ENCODE assay signal across 25 cellular contexts in genomic region chr6:154266560-154267134, GRCh38.
DNase-seq lines count a peak whose midpoint lies in the region; ATAC-seq, FAIRE-seq and TF ChIP-seq lines count a peak whose summit lies in the region.
"Had no signal": no experiment of that assay in that cellular context is flagged by ENCODE, and none has a peak within 500 bp of the region (broad histone marks: within the 10 kb centered on the region; RNA-seq: fewer than 3 reads in every experiment).

No MANE protein-coding gene starts in this region.

- intact Hi-C loops in CD4-positive, alpha-beta T cell (cut with DNase I, micrococcal nuclease), result no loop called here
- intact Hi-C loops in CD4-positive, alpha-beta memory T cell (cut with micrococcal nuclease), result loop anchor here (2.0 to 5.0 kb wide), 2 partner anchors 16 to 34 kb away; no protein-coding TSS in a partner anchor
- intact Hi-C loops in pancreas (cut with DNase I), result no loop called here

- H3K27me3 Mint-ChIP-seq in CD4-positive, alpha-beta T cell, result no peaks in the 10 kb centered on the region
- H3K27me3 Mint-ChIP-seq in CD4-positive, alpha-beta memory T cell, result no peaks in the 10 kb centered on the region
- H3K27me3 Mint-ChIP-seq in activated CD8-positive, alpha-beta T cell treated with anti-CD3 and anti-CD28 coated beads, Interleukin-2, amount 10 ng/mL, durations not matched to agents 7 days and 5 days (ENCODE audit: low read depth), result no peaks in the 10 kb centered on the region
- H3K27me3 Mint-ChIP-seq: naive B cell; stimulated activated naive CD8-positive, alpha-beta T cell treated with anti-CD3 and anti-CD28 coated beads, Interleukin-15, Interleukin-2, amounts not matched to agents 100 ng/mL and 50 ng/mL, for 24 hours had no signal

- no peaks in the 10 kb centered on the region for H3K36me3 Mint-ChIP-seq in CD4-positive, alpha-beta T cell (ENCODE audit: low read depth)
- H3K36me3 Mint-ChIP-seq in CD4-positive, alpha-beta memory T cell, result peaks cover 0 to 3% of the 10 kb centered on the region in 2 donors
- H3K36me3 Mint-ChIP-seq in activated CD8-positive, alpha-beta T cell treated with anti-CD3 and anti-CD28 coated beads, Interleukin-2, amount 10 ng/mL, durations not matched to agents 7 days and 5 days (ENCODE audit: low read depth), result no peaks in the 10 kb centered on the region
- H3K36me3 Mint-ChIP-seq: naive B cell had no signal

- H3K9me3 Mint-ChIP-seq in CD4-positive, alpha-beta T cell, result peaks cover 2% of the 10 kb centered on the region
- no peaks in the 10 kb centered on the region for H3K9me3 Mint-ChIP-seq in CD4-positive, alpha-beta memory T cell
- no peaks in the 10 kb centered on the region for H3K9me3 Mint-ChIP-seq in activated CD8-positive, alpha-beta T cell treated with anti-CD3 and anti-CD28 coated beads, Interleukin-2, amount 10 ng/mL, durations not matched to agents 7 days and 5 days (ENCODE audit: insufficient read depth)
- H3K9me3 Mint-ChIP-seq: stimulated activated naive CD8-positive, alpha-beta T cell treated with anti-CD3 and anti-CD28 coated beads, Interleukin-15, Interleukin-2, amounts not matched to agents 100 ng/mL and 50 ng/mL, for 24 hours; T-helper 1 cell treated with Interleukin-12 subunit alpha and Interleukin-12 subunit beta and Interleukin-4 antibody, amounts not matched to agents 30 μg/mL and 1 μg/mL, for 36 hours had no signal

- H3K9me3 ChIP-seq in CD4-positive, alpha-beta T cell (ENCODE audit: control insufficient read depth, low read length), result no peaks in the 10 kb centered on the region
- H3K9me3 ChIP-seq in CD4-positive, alpha-beta memory T cell (ENCODE audit: control insufficient read depth in 1 of 2, low read length in 2 of 2), result no peaks in the 10 kb centered on the region
- H3K9me3 ChIP-seq in pancreas, result no peaks in the 10 kb centered on the region
- H3K9me3 ChIP-seq: breast epithelium, HAP-1, psoas muscle, thyroid gland had no signal

- DNase-seq in CD4-positive, alpha-beta T cell, result no peak
- DNase-seq in CD4-positive, alpha-beta memory T cell, result peak in 2 of 5 donors; percentile 16 to 20
- no peak for DNase-seq in activated CD8-positive, alpha-beta T cell treated with anti-CD3 and anti-CD28 coated beads, Interleukin-2, amount 10 ng/mL, durations not matched to agents 7 days and 5 days
- DNase-seq in pancreas (no peak), foreskin keratinocyte (no peak)
- DNase-seq: activated CD8-positive, alpha-beta memory T cell treated with anti-CD3 and anti-CD28 coated beads, Interleukin-2, amount 50 U/mL, for 4 hours; activated effector memory CD4-positive, alpha-beta T cell treated with anti-CD3 and anti-CD28 coated beads, Interleukin-2, amount 50 U/mL, for 16 hours; C1 segment of cervical spinal cord; KBM-7; left ventricle myocardium superior; MV-4-11; naive B cell; NCI-H146; nucleus accumbens; psoas muscle; thyroid gland had no signal

- H3K4me1 ChIP-seq in CD4-positive, alpha-beta memory T cell (ENCODE audit: insufficient read depth, low read length), result peaks cover 26% of the 10 kb centered on the region
- no peaks in the 10 kb centered on the region for H3K4me1 ChIP-seq in pancreas
- H3K4me1 ChIP-seq in foreskin keratinocyte, result no peaks in the 10 kb centered on the region
- H3K4me1 ChIP-seq: breast epithelium, HAP-1, psoas muscle had no signal

- POLR2A ChIA-PET in CD4-positive, alpha-beta T cell (lab: Charles Lee), result interaction anchor here (0.8 to 3.2 kb wide), 7 partner anchors 10 to 109 kb away, joined by 3 to 27 read pairs (median 5); no protein-coding TSS in a partner anchor
- POLR2A ChIA-PET in CD4-positive, alpha-beta memory T cell (lab: Charles Lee; ENCODE audit: partially characterized antibody), result interaction anchor here (1.1 to 5.5 kb wide), 5 partner anchors 11 to 109 kb away, joined by 4 to 36 read pairs (median 5); no protein-coding TSS in a partner anchor
- POLR2A ChIA-PET in activated CD8-positive, alpha-beta T cell treated with anti-CD3 and anti-CD28 coated beads, Interleukin-2, amount 10 ng/mL, durations not matched to agents 7 days and 5 days (lab: Charles Lee), result interaction anchor here (0.8 to 1.0 kb wide), 2 partner anchors 17 to 35 kb away, joined by 3 read pairs; no protein-coding TSS in a partner anchor

- FAIRE-seq in pancreas (lab: Jason Lieb, UNC), result no peak
- FAIRE-seq: GM12892, keratinocyte had no signal

- no peaks in the 10 kb centered on the region for H3K36me3 ChIP-seq in CD4-positive, alpha-beta memory T cell (ENCODE audit: insufficient read depth, low read length)
- no peaks in the 10 kb centered on the region for H3K36me3 ChIP-seq in pancreas
- H3K36me3 ChIP-seq: breast epithelium, HAP-1, thyroid gland had no signal

- peaks cover 44% of the 10 kb centered on the region for H3K4me1 Mint-ChIP-seq in CD4-positive, alpha-beta T cell (ENCODE audit: low read depth)
- peaks cover 17 to 28% (median 21%) of the 10 kb centered on the region in 4 donors for H3K4me1 Mint-ChIP-seq in CD4-positive, alpha-beta memory T cell
- peaks cover 20% of the 10 kb centered on the region for H3K4me1 Mint-ChIP-seq in activated CD8-positive, alpha-beta T cell treated with anti-CD3 and anti-CD28 coated beads, Interleukin-2, amount 10 ng/mL, durations not matched to agents 7 days and 5 days (ENCODE audit: low read depth)

- no peak for TF ChIP-seq CTCF in CD4-positive, alpha-beta T cell (IDR thresholded peaks at IDR 0.05)
- TF ChIP-seq CTCF in pancreas (IDR thresholded peaks at IDR 0.05) (no peak), foreskin keratinocyte (conservative IDR thresholded peaks at IDR 0.05) (no peak)

- CTCF ChIA-PET in CD4-positive, alpha-beta T cell (lab: Charles Lee), result interaction anchor here (0.7 to 2.3 kb wide), 3 partner anchors 8 to 95 kb away, joined by 3 to 8 read pairs (median 3); no protein-coding TSS in a partner anchor
- CTCF ChIA-PET in CD4-positive, alpha-beta memory T cell (lab: Charles Lee; ENCODE audit: partially characterized antibody), result interaction anchor here (0.7 to 4.3 kb wide), 9 partner anchors 9 to 112 kb away, joined by 3 to 23 read pairs (median 4); no protein-coding TSS in a partner anchor
- CTCF ChIA-PET in activated CD8-positive, alpha-beta T cell treated with anti-CD3 and anti-CD28 coated beads, Interleukin-2, amount 10 ng/mL, durations not matched to agents 7 days and 5 days (lab: Charles Lee), result interaction anchor here (1.0 to 5.6 kb wide), 7 partner anchors 9 to 112 kb away, joined by 3 to 54 read pairs (median 4); no protein-coding TSS in a partner anchor

- H3K27me3 ChIP-seq in CD4-positive, alpha-beta T cell (ENCODE audit: control insufficient read depth, insufficient read depth, low read length), result no peaks in the 10 kb centered on the region
- no peaks in the 10 kb centered on the region for H3K27me3 ChIP-seq in CD4-positive, alpha-beta memory T cell (ENCODE audit: insufficient read depth, low read length)
- H3K27me3 ChIP-seq in pancreas (no peaks in the 10 kb centered on the region), foreskin keratinocyte (no peaks in the 10 kb centered on the region)
- H3K27me3 ChIP-seq: breast epithelium, thyroid gland had no signal

- peak overlapping the region; percentile 5 for H3K27ac Mint-ChIP-seq in CD4-positive, alpha-beta T cell
- peak overlapping the region in 6 of 7 donors; percentile 3 to 85 (median 14) for H3K27ac Mint-ChIP-seq in CD4-positive, alpha-beta memory T cell
- peak overlapping the region; percentile 47 for H3K27ac Mint-ChIP-seq in activated CD8-positive, alpha-beta T cell treated with anti-CD3 and anti-CD28 coated beads, Interleukin-2, amount 10 ng/mL, durations not matched to agents 7 days and 5 days
- H3K27ac Mint-ChIP-seq: T-helper 1 cell treated with Interleukin-12 subunit alpha and Interleukin-12 subunit beta and Interleukin-4 antibody, amounts not matched to agents 30 μg/mL and 1 μg/mL, for 36 hours had no signal

- ATAC-seq in CD4-positive, alpha-beta T cell (ENCODE audit: poor library complexity), result no peak
- ATAC-seq in GM21423 (IDR thresholded peaks at IDR 0.05; ENCODE audit: unreplicated experiment) (peak; percentile 40), HG02885 (IDR thresholded peaks at IDR 0.05; ENCODE audit: poor library complexity, unreplicated experiment) (no peak), pancreas (no peak), foreskin keratinocyte (no peak), HG03439 (IDR thresholded peaks at IDR 0.05; ENCODE audit: unreplicated experiment) (no peak)
- ATAC-seq in activated CD8-positive, alpha-beta T cell treated with anti-CD3 and anti-CD28 coated beads, Interleukin-2, amount 10 ng/mL, durations not matched to agents 7 days and 5 days, result peak; percentile 33
- ATAC-seq: left ventricle myocardium superior, psoas muscle had no signal

- peak overlapping the region; percentile 9 for H3K4me3 Mint-ChIP-seq in CD4-positive, alpha-beta T cell
- H3K4me3 Mint-ChIP-seq in CD4-positive, alpha-beta memory T cell, result peak overlapping the region in 7 of 8 donors; percentile 4 to 79 (median 67)
- no peak overlapping the region for H3K4me3 Mint-ChIP-seq in activated CD8-positive, alpha-beta T cell treated with anti-CD3 and anti-CD28 coated beads, Interleukin-2, amount 10 ng/mL, durations not matched to agents 7 days and 5 days
- H3K4me3 Mint-ChIP-seq: naive B cell; stimulated activated naive CD8-positive, alpha-beta T cell treated with anti-CD3 and anti-CD28 coated beads, Interleukin-15, Interleukin-2, amounts not matched to agents 100 ng/mL and 50 ng/mL, for 24 hours; T-helper 1 cell treated with Interleukin-12 subunit alpha and Interleukin-12 subunit beta and Interleukin-4 antibody, amounts not matched to agents 30 μg/mL and 1 μg/mL, for 36 hours had no signal

- H3K4me3 ChIP-seq in CD4-positive, alpha-beta memory T cell (ENCODE audit: low read length in 2 of 2), result no peak overlapping the region
- H3K4me3 ChIP-seq in pancreas, result no peak overlapping the region
- H3K4me3 ChIP-seq: breast epithelium, HAP-1, psoas muscle, thyroid gland had no signal

- no peak overlapping the region for H3K27ac ChIP-seq in CD4-positive, alpha-beta T cell (ENCODE audit: low read depth, low read length)
- H3K27ac ChIP-seq in CD4-positive, alpha-beta memory T cell (ENCODE audit: low read depth, low read length), result no peak overlapping the region
- H3K27ac ChIP-seq in pancreas, result no peak overlapping the region
- no peak overlapping the region for H3K27ac ChIP-seq in foreskin keratinocyte
- H3K27ac ChIP-seq: breast epithelium, psoas muscle had no signal

Comparison
In these comparisons a context has a peak if more than half of its experiments do, and no peak if none do; other contexts are left out.
1. ATAC-seq: peak in GM21423 (single experiment) and activated CD8-positive, alpha-beta T cell treated with anti-CD3 and anti-CD28 coated beads, Interleukin-2, amount 10 ng/mL, durations not matched to agents 7 days and 5 days (single experiment); none in CD4-positive, alpha-beta T cell (single experiment), HG02885 (single experiment), pancreas (0 of 4), foreskin keratinocyte (single experiment) and HG03439 (single experiment).
2. Peak in every context shown above with its lines, with median percentiles within 50 percentile points of each other: H3K27ac Mint-ChIP-seq.